In genomic region chr19:50724522-50725217, GRCh38 we compare ENCODE assay signal across 8 cellular contexts. TPM values are rescaled to one million over a fixed set of nuclear protein-coding genes. Genes with fewer than 3 reads are reported as not detected.
DNase-seq lines count a peak whose midpoint lies in the region; ATAC-seq and TF ChIP-seq lines count a peak whose summit lies in the region.

No MANE protein-coding gene starts in this region.

- H3K4me1 Mint-ChIP-seq in GM23338 = no peaks in the 10 kb centered on the region

- no CpG with 5 or more reads among the region's 65 CpGs for WGBS in trophoblast cell (ENCODE audit: extremely low coverage, insufficient coverage, insufficient read length)
- WGBS in tibial nerve, 2 donors = 2% methylated on average over 54 to 64 of the region's 65 CpGs

- H3F3A ChIP-seq in GM23338 (replicated peaks; ENCODE audit: low read depth) = 0 out of 2 replicates have a peak, but pooled peaks cover 7% of the 10 kb centered on the region

- H3K9ac ChIP-seq in DND-41 (ENCODE audit: low read depth, low read length) (peak overlapping the region; percentile 62), adipocyte (ENCODE audit: low read length) (peak overlapping the region; percentile 90), trophoblast cell (ENCODE audit: low read length) (peak overlapping the region; percentile 94)

- peak overlapping the region; percentile 94 for H3K4me2 ChIP-seq in DND-41 (ENCODE audit: insufficient read depth, low read length)
- peak overlapping the region; percentile 99 for H3K4me2 ChIP-seq in GM23338
- H3K4me2 ChIP-seq in trophoblast cell (ENCODE audit: low read length) = peak overlapping the region; percentile 92

- intact Hi-C loops in cardiac septum (cut with DNase I) = loop anchor here (10.0 kb wide), 1 partner anchor 200 kb away; no protein-coding TSS in a partner anchor

- no peak overlapping the region for H3K23ac ChIP-seq in trophoblast cell (ENCODE audit: low read length)

- peak overlapping the region; percentile 96 for H4K8ac ChIP-seq in trophoblast cell (ENCODE audit: low read depth, low read length)

- peaks cover 93% of the 10 kb centered on the region for H3K9me3 Mint-ChIP-seq in GM23338

- H3K18ac ChIP-seq in trophoblast cell (ENCODE audit: low read length) = peak overlapping the region; percentile 54

- no peak overlapping the region for H2BK12ac ChIP-seq in trophoblast cell (ENCODE audit: low read length)

- H4K20me1 ChIP-seq in DND-41 (ENCODE audit: insufficient read depth, low read length) (peaks cover 38% of the 10 kb centered on the region), GM23338 (replicated peaks; ENCODE audit: insufficient read depth) (no peaks in the 10 kb centered on the region; the same call in 1 of the 2 replicates)

- H3K4me3 ChIP-seq in DND-41 (ENCODE audit: low read depth in 1 of 2, low read length in 2 of 2) (peak overlapping the region; percentile 29 to 71; a peak in 3 of 4 replicates), GM23338 (peak overlapping the region; percentile 88), adipocyte (ENCODE audit: low read length) (peak overlapping the region; percentile 86), trophoblast cell (ENCODE audit: low read depth, low read length) (peak overlapping the region; percentile 90), tibial nerve (peak overlapping the region; percentile 46 to 67 (median 48))

- peaks cover 14% of the 10 kb centered on the region for H3K79me2 ChIP-seq in DND-41 (ENCODE audit: insufficient read depth, low read length)
- H3K79me2 ChIP-seq in GM23338 (replicated peaks; ENCODE audit: insufficient read depth) = peaks cover 10% of the 10 kb centered on the region
- peaks cover 8% of the 10 kb centered on the region for H3K79me2 ChIP-seq in trophoblast cell (ENCODE audit: control insufficient read depth, insufficient read depth, low read length, poor library complexity)

- H3K4ac ChIP-seq in trophoblast cell (ENCODE audit: low read depth, low read length) = peak overlapping the region; percentile 83

- H3K36me3 ChIP-seq in DND-41 (ENCODE audit: insufficient read depth, low read length) = no peaks in the 10 kb centered on the region
- no peaks in the 10 kb centered on the region for H3K36me3 ChIP-seq in GM23338 (ENCODE audit: insufficient read depth)
- H3K36me3 ChIP-seq in adipocyte (ENCODE audit: control insufficient read depth, insufficient read depth, low read length, severe bottlenecking) = no peaks in the 10 kb centered on the region
- no peaks in the 10 kb centered on the region for H3K36me3 ChIP-seq in trophoblast cell (ENCODE audit: control insufficient read depth in 1 of 2, insufficient read depth in 2 of 2, low read length in 2 of 2)
- no peaks in the 10 kb centered on the region for H3K36me3 ChIP-seq in tibial nerve

- peak overlapping the region; percentile 86 for H3K14ac ChIP-seq in trophoblast cell (ENCODE audit: low read length)

- peak overlapping the region; percentile 88 for H2AFZ ChIP-seq in DND-41 (ENCODE audit: low read depth, low read length)
- peak overlapping the region; percentile 89; the same call in 1 of the 2 replicates for H2AFZ ChIP-seq in GM23338
- H2AFZ ChIP-seq in trophoblast cell (ENCODE audit: insufficient read depth, low read length, poor library complexity) = peak overlapping the region; percentile 74

- peak in 1 of 2 donors; percentile 60 for TF ChIP-seq POLR2A in tibial nerve (IDR thresholded peaks at IDR 0.05)

- peak overlapping the region; percentile 76 for H3K27ac ChIP-seq in DND-41 (ENCODE audit: low read length)
- H3K27ac ChIP-seq in GM23338 (ENCODE audit: low read depth) = no peak overlapping the region
- peak overlapping the region; percentile 76 for H3K27ac ChIP-seq in trophoblast cell (ENCODE audit: low read depth, low read length)
- H3K27ac ChIP-seq in tibial nerve = peak overlapping the region in 3 of 4 donors; percentile 38 to 74 (median 71)

- H3K4me1 ChIP-seq in DND-41 (ENCODE audit: insufficient read depth, low read length) (peaks cover 27% of the 10 kb centered on the region), GM23338 (ENCODE audit: insufficient read depth) (peaks cover 49% of the 10 kb centered on the region), adipocyte (ENCODE audit: control insufficient read depth, insufficient read depth, low read length) (peaks cover 31% of the 10 kb centered on the region), trophoblast cell (ENCODE audit: control insufficient read depth in 1 of 2, insufficient read depth in 2 of 2, low read length in 2 of 2) (peaks cover 14 to 16% of the 10 kb centered on the region in 2 experiments), tibial nerve (peaks cover 0 to 45% (median 10%) of the 10 kb centered on the region in 4 donors)

- H3K9me2 ChIP-seq in GM23338 (ENCODE audit: insufficient read depth) = no peaks in the 10 kb centered on the region

- H2BK5ac ChIP-seq in trophoblast cell (ENCODE audit: low read depth, low read length, poor library complexity) = peak overlapping the region; percentile 57

- H3K36me3 Mint-ChIP-seq in GM23338 (ENCODE audit: low read depth) = peaks cover 26% of the 10 kb centered on the region

- peak overlapping the region; percentile 52; the same call in 2 of the 3 replicates for H3K4me3 Mint-ChIP-seq in GM23338

- peak; percentile 99 for DNase-seq in DND-41
- peak; percentile 100 for DNase-seq in GM23338 (ENCODE audit: low spot score)
- peak; percentile 98 for DNase-seq in M059J (ENCODE audit: low read depth)
- peak; percentile 90 to 95 for DNase-seq in SW 1271 (lab: John Stamatoyannopoulos, UW)
- DNase-seq in adipocyte (ENCODE audit: low read depth) = peak; percentile 100
- peak; percentile 98 for DNase-seq in cardiac septum (ENCODE audit: low spot score)
- peak; percentile 99 to 100 for DNase-seq in trophoblast cell
- DNase-seq in tibial nerve (ENCODE audit: low spot score in 2 of 2) = peak; percentile 98 to 99

- no peak overlapping the region for H2AK5ac ChIP-seq in trophoblast cell (ENCODE audit: low read length)

- TF ChIP-seq EP300 in tibial nerve (IDR thresholded peaks at IDR 0.05) = peak in 1 of 2 donors; percentile 64

- H2BK120ac ChIP-seq in trophoblast cell (ENCODE audit: insufficient read depth, low read length, poor library complexity) = peak overlapping the region; percentile 74

- peak overlapping the region; percentile 90 for H4K91ac ChIP-seq in trophoblast cell (ENCODE audit: low read depth, low read length)

- peaks cover 16% of the 10 kb centered on the region for H3K79me1 ChIP-seq in trophoblast cell (ENCODE audit: low read length)

- peak; percentile 80 for TF ChIP-seq CTCF in DND-41 (IDR thresholded peaks at IDR 0.05; ENCODE audit: borderline replicate concordance, extremely low read depth, low read length, poor library complexity, severe bottlenecking)
- TF ChIP-seq CTCF in GM23338 (conservative IDR thresholded peaks at IDR 0.05; ENCODE audit: low read depth in 2 of 2) = peak; percentile 64 to 73
- TF ChIP-seq CTCF in tibial nerve (IDR thresholded peaks at IDR 0.05) = peak; percentile 36 to 83 (median 57)

- H3K27ac Mint-ChIP-seq in GM23338 = no peak overlapping the region

- H3K9me3 ChIP-seq in DND-41 (ENCODE audit: insufficient read depth, low read length, severe bottlenecking) = no peaks in the 10 kb centered on the region
- H3K9me3 ChIP-seq in adipocyte (ENCODE audit: control insufficient read depth, low read length) = no peaks in the 10 kb centered on the region
- peaks cover 14% of the 10 kb centered on the region for H3K9me3 ChIP-seq in trophoblast cell (ENCODE audit: insufficient read depth, low read depth, low read length)
- no peaks in the 10 kb centered on the region for H3K9me3 ChIP-seq in tibial nerve

- H3K27me3 ChIP-seq in DND-41 (ENCODE audit: insufficient read depth, low read length, poor library complexity) = peaks cover 39% of the 10 kb centered on the region
- H3K27me3 ChIP-seq in GM23338 (ENCODE audit: insufficient read depth) = peaks cover 48% of the 10 kb centered on the region
- no peaks in the 10 kb centered on the region for H3K27me3 ChIP-seq in adipocyte (replicated peaks; ENCODE audit: control insufficient read depth, insufficient read depth, low read length)
- peaks cover 13% of the 10 kb centered on the region for H3K27me3 ChIP-seq in trophoblast cell (ENCODE audit: insufficient read depth, low read length)
- H3K27me3 ChIP-seq in tibial nerve = peaks cover 0 to 75% of the 10 kb centered on the region in 2 donors

- ATAC-seq in DND-41 (ENCODE audit: insufficient read depth, low read depth) (peak; percentile 87), GM23338 (peak; percentile 67)

- peaks cover 20% of the 10 kb centered on the region for H3K27me3 Mint-ChIP-seq in GM23338 (ENCODE audit: insufficient read depth, low read depth, poor library complexity)

- H4K12ac ChIP-seq in trophoblast cell (ENCODE audit: low read depth, low read length) = peak overlapping the region; percentile 89

TF ChIP-seq in GM23338, 12 proteins besides CTCF, POLR2A, EP300 and RAD21 (continues in another document):
- no peak for TF ChIP-seq ETS1 (IDR thresholded peaks at IDR 0.05)
- no peak for TF ChIP-seq JUNB (IDR thresholded peaks at IDR 0.05; ENCODE audit: unreplicated experiment)

RNA-seq across cellular contexts. Expression of gene CLEC11A, which starts 1.5 kb away (rescaled TPM):
- 7.2 and 8.0 TPM in 2 replicates for total RNA-seq in GM23338 (2014; rRNA removed; shearing (Covaris generic))
- polyA plus RNA-seq in GM23338 (2016; fragmentation: Nextera tagmentation; extraction: Ambion mirVana) = 15.5 and 18.5 TPM in 2 replicates
- total RNA-seq in M059J (2014; rRNA removed; shearing (Covaris generic)) = 6.1 and 10.0 TPM in 2 replicates
- total RNA-seq in cardiac septum (5.1 TPM), tibial nerve (10 to 100 TPM; 13.3 to 53.1 (median 25.9) TPM)
- 13.4 and 15.0 TPM in 2 replicates for polyA plus RNA-seq in trophoblast cell (2013)

RNA-seq across cellular contexts. Expression of gene SHANK1, which starts 5.1 kb away (rescaled TPM):
- total RNA-seq in GM23338 (2014; rRNA removed; shearing (Covaris generic)) = 3.3 and 4.1 TPM in 2 replicates
- polyA plus RNA-seq in GM23338 (2016; fragmentation: Nextera tagmentation; extraction: Ambion mirVana) = 0.23 and 0.30 TPM in 2 replicates
- total RNA-seq in M059J (2014; rRNA removed; shearing (Covaris generic)) = 0.15 TPM in 2 replicates
- total RNA-seq in cardiac septum = 1.3 TPM
- polyA plus RNA-seq in trophoblast cell (2013) = 3.7 and 4.4 TPM in 2 replicates
- 1 to 10 TPM in 1 of 4 donors, under 1 TPM in 2, not detected in 1; 0.21 to 3.3 (median 0.30) TPM for total RNA-seq in tibial nerve

RNA-seq across cellular contexts. Expression of gene GPR32, which starts 45.6 kb away (rescaled TPM):
- not detected in 2 replicates for total RNA-seq in GM23338 (2014; rRNA removed; shearing (Covaris generic))
- polyA plus RNA-seq in GM23338 (2016; fragmentation: Nextera tagmentation; extraction: Ambion mirVana) = not detected in 2 replicates
- not detected in 2 replicates for total RNA-seq in M059J (2014; rRNA removed; shearing (Covaris generic))
- not detected for total RNA-seq in cardiac septum
- 32.8 and 36.8 TPM in 2 replicates for polyA plus RNA-seq in trophoblast cell (2013)
- total RNA-seq in tibial nerve = not detected
